1 cellular context compared by ENCODE assay signal in genomic region chr15:68597581-68597980, GRCh38.
TF ChIP-seq lines count a peak whose summit lies in the region.

No MANE protein-coding gene starts in this region.

TF ChIP-seq in IMR-90, 13 proteins besides CTCF, POLR2A, EP300 and RAD21 (continued from another document):
- no peak for TF ChIP-seq FOS (IDR thresholded peaks at IDR 0.05; ENCODE audit: low read depth, low read length)
- no peak for TF ChIP-seq CHD1 (IDR thresholded peaks at IDR 0.05; ENCODE audit: low read depth, low read length)
- TF ChIP-seq NFE2L2 (IDR thresholded peaks at IDR 0.05; ENCODE audit: low read depth, low read length), result no peak
- no peak for TF ChIP-seq RFX5 (IDR thresholded peaks at IDR 0.05; ENCODE audit: low read depth, low read length)
- no peak for TF ChIP-seq USF2 (IDR thresholded peaks at IDR 0.05; ENCODE audit: low read depth, low read length)
- TF ChIP-seq SMC3 (IDR thresholded peaks at IDR 0.05; ENCODE audit: low read depth, low read length), result no peak
TF ChIP-seq in IMR-90: peak in this region for 0.
